Comparison of ENCODE assay signal across 24 cellular contexts in genomic region chr16:22625948-22626347, GRCh38.
DNase-seq lines count a peak whose midpoint lies in the region; ATAC-seq, FAIRE-seq and TF ChIP-seq lines count a peak whose summit lies in the region.
"Had no signal": no experiment of that assay in that cellular context is flagged by ENCODE, and none has a peak within 500 bp of the region (broad histone marks: within the 10 kb centered on the region; RNA-seq: fewer than 3 reads in every experiment).

No MANE protein-coding gene starts in this region.

- DNase-seq in GM23248 (peak; percentile 6), HT1080 (ENCODE audit: low read depth) (peak; percentile 70), GM12878 (ENCODE audit: low read depth, low spot score) (no peak), foreskin keratinocyte (peak; percentile 92 to 95), smooth muscle cell (lab: John Stamatoyannopoulos, UW; ENCODE audit: unreplicated experiment) (no peak)
- DNase-seq in activated naive CD8-positive, alpha-beta T cell treated with anti-CD3 and anti-CD28 coated beads, Interleukin-2, amount 50 U/mL, for 24 hours = no peak
- DNase-seq in activated naive CD4-positive, alpha-beta T cell treated with anti-CD3 and anti-CD28 coated beads, Interleukin-2, amount 50 U/mL, for 72 hours (ENCODE audit: low spot score in 2 of 2) = no peak
- DNase-seq: BE2C, DMS79 treated with DMSO at 0.1 percent for 48 hours, GOT3, MV-4-11, NCI-H1105 treated with DMSO at 0.1 percent for 48 hours, NCI-H2029 treated with DMSO at 0.1 percent for 48 hours, NCI-H226, NCI-H510A treated with DMSO at 0.1 percent for 48 hours, NCI-H748 treated with DMSO at 0.1 percent for 48 hours had no signal

- no peak for FAIRE-seq in GM12878 (lab: Jason Lieb, UNC)
- FAIRE-seq: A549, GM12891 had no signal

- POLR2A ChIA-PET in GM12878 (lab: Charles Lee) = no interaction called here

- no peaks in the 10 kb centered on the region for H3K27me3 Mint-ChIP-seq in activated naive CD8-positive, alpha-beta T cell treated with anti-CD3 and anti-CD28 coated beads, Interleukin-2, amount 50 U/mL, for 24 hours
- H3K27me3 Mint-ChIP-seq: IgD-negative memory B cell had no signal

- no peak overlapping the region for H3K27ac ChIP-seq in GM23248
- H3K27ac ChIP-seq in GM12878 (ENCODE audit: control insufficient read depth, insufficient read depth) = no peak overlapping the region
- no peak overlapping the region for H3K27ac ChIP-seq in foreskin keratinocyte
- H3K27ac ChIP-seq in smooth muscle cell (ENCODE audit: low read depth) = no peak overlapping the region
- H3K27ac ChIP-seq: A549, SJSA1 had no signal

- H3K4me1 ChIP-seq in GM23248 (ENCODE audit: insufficient read depth) (no peaks in the 10 kb centered on the region), GM12878 (ENCODE audit: control insufficient read depth, insufficient read depth, low read length) (no peaks in the 10 kb centered on the region), foreskin keratinocyte (peaks cover 23% of the 10 kb centered on the region), smooth muscle cell (ENCODE audit: low read depth) (no peaks in the 10 kb centered on the region)
- H3K4me1 ChIP-seq: A549, SJSA1 had no signal

- H3K9ac ChIP-seq in GM23248 (no peak overlapping the region), GM12878 (ENCODE audit: control insufficient read depth, insufficient read depth, low read length) (no peak overlapping the region), smooth muscle cell (ENCODE audit: low read depth) (no peak overlapping the region)

- H3K4me3 ChIP-seq in GM23248 (no peak overlapping the region), GM12878 (no peak overlapping the region), smooth muscle cell (no peak overlapping the region)
- H3K4me3 ChIP-seq: A549, SJSA1 had no signal

- H3K9me2 ChIP-seq in GM23248 (ENCODE audit: insufficient read depth) = no peaks in the 10 kb centered on the region

- SMC1A ChIA-PET in GM12878 (lab: Charles Lee; ENCODE audit: uncharacterized antibody, unreplicated experiment) = no interaction called here

- BruUV-seq in GM12878 (replicated peaks; lab: Mats Ljungman, UMichigan) = no TSS peak

- in situ Hi-C loops in GM23248 (cut with MboI) = no loop called here
- in situ Hi-C loops in GM12878 (cut with MboI) = no loop called here

- no peak for TF ChIP-seq EP300 in GM12878 (IDR thresholded peaks at IDR 0.05; ENCODE audit: borderline replicate concordance in 1 of 2, control insufficient read depth in 1 of 2, low read depth in 2 of 2, low read length in 2 of 2)

- no peaks in the 10 kb centered on the region for H3K9me3 ChIP-seq in GM23248 (ENCODE audit: low read depth)
- H3K9me3 ChIP-seq in GM12878 (replicated peaks; ENCODE audit: control insufficient read depth, insufficient read depth, low read length) = no peaks in the 10 kb centered on the region
- no peaks in the 10 kb centered on the region for H3K9me3 ChIP-seq in smooth muscle cell (replicated peaks; ENCODE audit: low read depth)
- H3K9me3 ChIP-seq: A549, BE2C, SJSA1 had no signal

- WGBS in GM23248 (ENCODE audit: low coverage in 1 of 2, low lambda C conversion rate in 2 of 2, missing lambda C conversion rate in 2 of 2), 2 experiments = 40 to 43% methylated on average over 3 of the region's 3 CpGs
- WGBS in GM12878 (ENCODE audit: insufficient coverage, insufficient replicate concordance, low lambda C conversion rate, missing lambda C conversion rate) = 14% methylated on average over 3 of the region's 3 CpGs
- 75% methylated on average over 3 of the region's 3 CpGs for WGBS in smooth muscle cell (ENCODE audit: low lambda C conversion rate)

- ATAC-seq in GM12878 (no peak), foreskin keratinocyte (peak; percentile 74), HG03354 (IDR thresholded peaks at IDR 0.05; ENCODE audit: poor library complexity, severe bottlenecking, unreplicated experiment) (no peak)
- ATAC-seq in activated naive CD8-positive, alpha-beta T cell treated with anti-CD3 and anti-CD28 coated beads, Interleukin-2, amount 50 U/mL, for 24 hours = no peak
- ATAC-seq in activated naive CD4-positive, alpha-beta T cell treated with anti-CD3 and anti-CD28 coated beads, Interleukin-2, amount 50 U/mL, for 72 hours = no peak
- ATAC-seq: A549, HCT116, Panc1, Right ventricle myocardium inferior had no signal

- no peak for TF ChIP-seq RAD21 in GM12878 (IDR thresholded peaks at IDR 0.05; ENCODE audit: insufficient read depth, low read depth, low read length)

- no peaks in the 10 kb centered on the region for H3K36me3 ChIP-seq in GM23248 (ENCODE audit: low read depth)
- H3K36me3 ChIP-seq in GM12878 (ENCODE audit: control insufficient read depth in 2 of 2, insufficient read depth in 2 of 2, low read length in 1 of 2) = no peaks in the 10 kb centered on the region
- no peaks in the 10 kb centered on the region for H3K36me3 ChIP-seq in smooth muscle cell (ENCODE audit: low read depth)
- H3K36me3 ChIP-seq: BE2C, SJSA1 had no signal

- CTCF ChIA-PET in GM12878 (lab: Yijun Ruan, JAX) = no interaction called here

- no peaks in the 10 kb centered on the region for H3K79me2 ChIP-seq in GM23248 (ENCODE audit: insufficient read depth)
- no peaks in the 10 kb centered on the region for H3K79me2 ChIP-seq in GM12878 (ENCODE audit: control insufficient read depth, insufficient read depth, low read length)
- no peaks in the 10 kb centered on the region for H3K79me2 ChIP-seq in smooth muscle cell (ENCODE audit: low read depth)

- H3K9me3 Mint-ChIP-seq in activated naive CD8-positive, alpha-beta T cell treated with anti-CD3 and anti-CD28 coated beads, Interleukin-2, amount 50 U/mL, for 24 hours = no peaks in the 10 kb centered on the region
- H3K9me3 Mint-ChIP-seq in activated naive CD4-positive, alpha-beta T cell treated with anti-CD3 and anti-CD28 coated beads, Interleukin-2, amount 50 U/mL, for 72 hours = no peaks in the 10 kb centered on the region
- H3K9me3 Mint-ChIP-seq: IgD-negative memory B cell had no signal

- H3K4me2 ChIP-seq in GM23248 (ENCODE audit: unreplicated experiment) = no peak overlapping the region
- no peak overlapping the region for H3K4me2 ChIP-seq in GM12878 (ENCODE audit: control insufficient read depth, insufficient read depth)
- no peak overlapping the region for H3K4me2 ChIP-seq in smooth muscle cell
- H3K4me2 ChIP-seq: A549 had no signal

- no peaks in the 10 kb centered on the region for H3K36me3 Mint-ChIP-seq in activated naive CD8-positive, alpha-beta T cell treated with anti-CD3 and anti-CD28 coated beads, Interleukin-2, amount 50 U/mL, for 24 hours (ENCODE audit: low read depth)
- H3K36me3 Mint-ChIP-seq in activated naive CD4-positive, alpha-beta T cell treated with anti-CD3 and anti-CD28 coated beads, Interleukin-2, amount 50 U/mL, for 72 hours = no peaks in the 10 kb centered on the region
- H3K36me3 Mint-ChIP-seq: IgD-negative memory B cell had no signal

- no peak for TF ChIP-seq POLR2A in GM12878 (IDR thresholded peaks at IDR 0.05; ENCODE audit: low read depth, low read length)

- intact Hi-C loops in GM12878 (cut with micrococcal nuclease; ENCODE audit: unreplicated experiment) = no loop called here

- no peak overlapping the region for H3K27ac Mint-ChIP-seq in activated naive CD8-positive, alpha-beta T cell treated with anti-CD3 and anti-CD28 coated beads, Interleukin-2, amount 50 U/mL, for 24 hours
- no peak overlapping the region for H3K27ac Mint-ChIP-seq in activated naive CD4-positive, alpha-beta T cell treated with anti-CD3 and anti-CD28 coated beads, Interleukin-2, amount 50 U/mL, for 72 hours
- H3K27ac Mint-ChIP-seq: IgD-negative memory B cell had no signal

- H2AFZ ChIP-seq in GM23248 (no peak overlapping the region), GM12878 (ENCODE audit: control insufficient read depth, low read depth, low read length) (no peak overlapping the region), smooth muscle cell (ENCODE audit: low read depth) (no peak overlapping the region)

- H3F3A ChIP-seq in GM23248 (ENCODE audit: insufficient read depth) (no peaks in the 10 kb centered on the region), smooth muscle cell (ENCODE audit: low read depth) (no peaks in the 10 kb centered on the region)

- H3K4me3 Mint-ChIP-seq in activated naive CD8-positive, alpha-beta T cell treated with anti-CD3 and anti-CD28 coated beads, Interleukin-2, amount 50 U/mL, for 24 hours = no peak overlapping the region
- H3K4me3 Mint-ChIP-seq: IgD-negative memory B cell had no signal

- H4K20me1 ChIP-seq in GM23248 (ENCODE audit: insufficient read depth) = no peaks in the 10 kb centered on the region
- no peaks in the 10 kb centered on the region for H4K20me1 ChIP-seq in GM12878 (ENCODE audit: control insufficient read depth, insufficient read depth)
- no peaks in the 10 kb centered on the region for H4K20me1 ChIP-seq in smooth muscle cell (ENCODE audit: low read depth)

- H3K27me3 ChIP-seq in GM23248 (replicated peaks; ENCODE audit: insufficient read depth) (peaks cover 17% of the 10 kb centered on the region), GM12878 (replicated peaks in 1 of 2; ENCODE audit: control insufficient read depth in 2 of 2, insufficient read depth in 2 of 2, low read length in 1 of 2) (peaks cover 0 to 5% of the 10 kb centered on the region in 2 experiments; a peak in 2 of 4 replicates), foreskin keratinocyte (no peaks in the 10 kb centered on the region), smooth muscle cell (ENCODE audit: low read depth) (peaks cover 10% of the 10 kb centered on the region)

- TF ChIP-seq CTCF in GM12878 (IDR thresholded peaks at IDR 0.05 in 2 of 3, conservative IDR thresholded peaks at IDR 0.05 in 1 of 3; ENCODE audit: control insufficient read depth in 2 of 3, extremely low read depth in 1 of 3, insufficient read depth in 1 of 3, low read depth in 3 of 3, low read length in 3 of 3) (no peak), foreskin keratinocyte (conservative IDR thresholded peaks at IDR 0.05) (no peak), smooth muscle cell (IDR thresholded peaks at IDR 0.05; ENCODE audit: borderline replicate concordance, insufficient read depth, poor library complexity, severe bottlenecking) (no peak)

- RAD21 ChIA-PET in GM12878 (lab: Charles Lee; ENCODE audit: unreplicated experiment) = no interaction called here

- H3K4me1 Mint-ChIP-seq in activated naive CD8-positive, alpha-beta T cell treated with anti-CD3 and anti-CD28 coated beads, Interleukin-2, amount 50 U/mL, for 24 hours = no peaks in the 10 kb centered on the region
- H3K4me1 Mint-ChIP-seq: IgD-negative memory B cell had no signal

TF ChIP-seq in GM12878, 131 proteins besides CTCF, POLR2A, EP300 and RAD21 (continues in another document):
- TF ChIP-seq IRF5 (IDR thresholded peaks at IDR 0.05; ENCODE audit: borderline replicate concordance) = 0 out of 2 replicates have a peak, but pooled peaks have one; percentile 31
- peak; percentile 30; the same call in 1 of the 2 replicates for TF ChIP-seq FOXK2 (IDR thresholded peaks at IDR 0.05)

Comparison
In these comparisons a context has a peak if more than half of its experiments do, and no peak if none do; other contexts are left out.
1. DNase-seq: peak in GM23248 (single experiment), HT1080 (single experiment) and foreskin keratinocyte (2 of 2); none in GM12878 (single experiment), smooth muscle cell (single experiment), activated naive CD8-positive, alpha-beta T cell treated with anti-CD3 and anti-CD28 coated beads, Interleukin-2, amount 50 U/mL, for 24 hours (single experiment) and activated naive CD4-positive, alpha-beta T cell treated with anti-CD3 and anti-CD28 coated beads, Interleukin-2, amount 50 U/mL, for 72 hours (0 of 2).